Comparison of ENCODE assay signal across 20 cellular contexts in the genomic region with DNA sequence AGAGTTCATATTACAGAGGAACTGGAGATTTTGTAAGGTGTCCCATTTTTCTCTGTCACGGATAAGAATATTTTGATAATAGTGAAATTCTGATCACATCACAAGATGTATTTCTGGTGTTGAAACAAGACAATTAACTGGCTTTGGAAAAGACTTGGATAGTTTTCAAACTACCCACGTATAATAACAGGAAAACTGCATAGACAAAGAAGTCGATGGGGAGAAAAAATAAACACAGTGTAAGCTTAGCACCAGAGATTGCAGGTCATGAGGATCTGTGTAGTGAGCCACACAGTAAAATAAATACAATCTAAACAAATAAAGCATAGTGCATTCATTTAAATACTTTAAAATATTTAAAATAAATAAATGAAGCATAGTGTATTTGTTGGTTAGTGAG.
"Had no signal": no experiment of that assay in that cellular context is flagged by ENCODE, and none has a peak within 500 bp of the region (broad histone marks: within the 10 kb centered on the region; RNA-seq: fewer than 3 reads in every experiment).

No MANE protein-coding gene starts in this region.

- DNase-seq: activated CD4-positive, alpha-beta memory T cell treated with anti-CD3 and anti-CD28 coated beads for 36 hours; activated CD4-positive, alpha-beta T cell treated with anti-CD3 and anti-CD28 coated beads, Interleukin-2, amount 10 ng/mL, durations not matched to agents 7 days and 5 days; activated CD4-positive, CD25-positive, alpha-beta regulatory T cell; activated CD8-positive, alpha-beta memory T cell treated with anti-CD3 and anti-CD28 coated beads for 24 hours; activated effector memory CD4-positive, alpha-beta T cell treated with anti-CD3 and anti-CD28 coated beads, Interleukin-2, amount 50 U/mL, for 16 hours; activated naive CD4-positive, alpha-beta T cell treated with Interleukin-2 at 50 U/mL for 16 hours; activated naive CD8-positive, alpha-beta T cell treated with anti-CD3 and anti-CD28 coated beads, Interleukin-2, amount 50 U/mL, for 24 hours; activated T-cell treated with anti-CD3 and anti-CD28 coated beads, Interleukin-2, amount 50 U/mL, for 4 hours; amygdala; Karpas-422; NCI-H1105 treated with DMSO at 0.1 percent for 48 hours; NCI-H1436 treated with DMSO at 0.1 percent for 48 hours; NCI-H187 treated with DMSO at 0.1 percent for 48 hours; NCI-H2081 treated with DMSO at 0.1 percent for 48 hours; NCI-H446; NCI-H524 treated with DMSO at 0.1 percent for 48 hours; NCI-H748 treated with DMSO at 0.1 percent for 48 hours; T-helper 1 cell had no signal

- H3K4me3 ChIP-seq: SK-N-MC had no signal

- H3K27ac ChIP-seq: SK-N-MC, VCaP had no signal
